ENCODE assay signal across 11 cellular contexts in genomic region chr12:59040651-59041050, GRCh38.
DNase-seq lines count a peak whose midpoint lies in the region; ATAC-seq and TF ChIP-seq lines count a peak whose summit lies in the region.
"Had no signal": no experiment of that assay in that cellular context is flagged by ENCODE, and none has a peak within 500 bp of the region (broad histone marks: within the 10 kb centered on the region; RNA-seq: fewer than 3 reads in every experiment).

No MANE protein-coding gene starts in this region.

- intact Hi-C loops in lower leg skin (cut with DNase I; ENCODE audit: low total_unique reads) = no loop called here

- no peak overlapping the region for H3K27ac Mint-ChIP-seq in activated CD4-positive, alpha-beta T cell treated with anti-CD3 and anti-CD28 coated beads, Interleukin-2, amount 10 ng/mL, durations not matched to agents 7 days and 5 days

- no peaks in the 10 kb centered on the region for H4K20me1 ChIP-seq in osteoblast (ENCODE audit: insufficient read depth, low read length)

- in situ Hi-C loops in G401 (cut with HindIII; ENCODE audit: low sequenced_read_pairs) = no loop called here

- no peaks in the 10 kb centered on the region for H3K79me2 ChIP-seq in osteoblast (ENCODE audit: insufficient read depth, low read length)

- peaks cover 32% of the 10 kb centered on the region for H3K4me1 ChIP-seq in osteoblast (ENCODE audit: insufficient read depth, low read length)

- H3K27me3 ChIP-seq in BJ (ENCODE audit: control insufficient read depth, insufficient read depth, low read length) (no peaks in the 10 kb centered on the region), osteoblast (ENCODE audit: insufficient read depth, low read length) (no peaks in the 10 kb centered on the region)

- POLR2A ChIA-PET in BJ (lab: Charles Lee) = interaction anchor here (0.6 to 1.1 kb wide), 3 partner anchors 121 to 615 kb away, joined by 3 to 22 read pairs (median 5); no protein-coding TSS in a partner anchor
- POLR2A ChIA-PET in activated CD4-positive, alpha-beta T cell treated with anti-CD3 and anti-CD28 coated beads, Interleukin-2, amount 10 ng/mL, durations not matched to agents 7 days and 5 days (lab: Charles Lee) = no interaction called here

- H3K4me3 ChIP-seq in BJ (ENCODE audit: low read depth, low read length) (no peak overlapping the region), epithelial cell of proximal tubule (ENCODE audit: low read depth, low read length) (no peak overlapping the region), osteoblast (ENCODE audit: insufficient read depth, low read length) (peak overlapping the region; percentile 55), lower leg skin (ENCODE audit: low read depth, poor library complexity, severe bottlenecking) (no peak overlapping the region)

- no peaks in the 10 kb centered on the region for H3K36me3 Mint-ChIP-seq in activated CD4-positive, alpha-beta T cell treated with anti-CD3 and anti-CD28 coated beads, Interleukin-2, amount 10 ng/mL, durations not matched to agents 7 days and 5 days (ENCODE audit: low read depth)

- no peak overlapping the region for H3K4me3 Mint-ChIP-seq in activated CD4-positive, alpha-beta T cell treated with anti-CD3 and anti-CD28 coated beads, Interleukin-2, amount 10 ng/mL, durations not matched to agents 7 days and 5 days

- H3K9me3 ChIP-seq in osteoblast (ENCODE audit: low read depth, low read length) = no peaks in the 10 kb centered on the region

- H3K4me1 Mint-ChIP-seq in activated CD4-positive, alpha-beta T cell treated with anti-CD3 and anti-CD28 coated beads, Interleukin-2, amount 10 ng/mL, durations not matched to agents 7 days and 5 days = no peaks in the 10 kb centered on the region

- peak overlapping the region; percentile 85 for H3K4me2 ChIP-seq in osteoblast (ENCODE audit: insufficient read depth, low read length)

- peak; percentile 70 for DNase-seq in BJ (ENCODE audit: low read depth)
- DNase-seq in NCI-H69 (lab: John Stamatoyannopoulos, UW) = peak; percentile 83
- peak; percentile 52 for DNase-seq in epithelial cell of proximal tubule (ENCODE audit: low read depth)
- DNase-seq in osteoblast (ENCODE audit: insufficient read length, low spot score, missing footprints) = peak; percentile 42
- DNase-seq in activated CD4-positive, alpha-beta T cell treated with anti-CD3 and anti-CD28 coated beads, Interleukin-2, amount 10 ng/mL, durations not matched to agents 7 days and 5 days = no peak
- DNase-seq in lower leg skin (ENCODE audit: low spot score in 2 of 2) = no peak
- no peak for DNase-seq in G401 (ENCODE audit: low spot score)
- DNase-seq: activated CD4-positive, CD25-positive, alpha-beta regulatory T cell; left ventricle myocardium superior; NCI-H510A had no signal

- no peaks in the 10 kb centered on the region for H3K27me3 Mint-ChIP-seq in activated CD4-positive, alpha-beta T cell treated with anti-CD3 and anti-CD28 coated beads, Interleukin-2, amount 10 ng/mL, durations not matched to agents 7 days and 5 days

- H3K9me3 Mint-ChIP-seq in activated CD4-positive, alpha-beta T cell treated with anti-CD3 and anti-CD28 coated beads, Interleukin-2, amount 10 ng/mL, durations not matched to agents 7 days and 5 days = no peaks in the 10 kb centered on the region

- 0 to 14% methylated on average over 1 of the region's 1 CpG for WGBS in lower leg skin, 2 donors

- H2AFZ ChIP-seq in osteoblast (ENCODE audit: low read length) = peak overlapping the region; percentile 47

- TF ChIP-seq CTCF in BJ (IDR thresholded peaks at IDR 0.05; ENCODE audit: insufficient read depth, low read depth, low read length) (no peak), epithelial cell of proximal tubule (conservative IDR thresholded peaks at IDR 0.05; ENCODE audit: low read depth, low read length) (no peak), osteoblast (IDR thresholded peaks at IDR 0.05; ENCODE audit: extremely low read depth, low read depth, low read length) (no peak), lower leg skin (IDR thresholded peaks at IDR 0.05) (no peak)

- ATAC-seq in HG03378 (IDR thresholded peaks at IDR 0.05; ENCODE audit: unreplicated experiment) = no peak

- H3K27ac ChIP-seq in osteoblast (ENCODE audit: low read depth, low read length) = peak overlapping the region; percentile 90

- TF ChIP-seq POLR2A in lower leg skin (IDR thresholded peaks at IDR 0.05) = no peak

- no peaks in the 10 kb centered on the region for H3K36me3 ChIP-seq in BJ (ENCODE audit: control insufficient read depth, insufficient read depth, low read length)
- no peaks in the 10 kb centered on the region for H3K36me3 ChIP-seq in osteoblast (ENCODE audit: insufficient read depth, low read length)

- CTCF ChIA-PET in BJ (lab: Yijun Ruan, JAX) = interaction anchor here (0.9 kb wide), 1 partner anchor 122 kb away, joined by 3 read pairs; no protein-coding TSS in a partner anchor
- CTCF ChIA-PET in activated CD4-positive, alpha-beta T cell treated with anti-CD3 and anti-CD28 coated beads, Interleukin-2, amount 10 ng/mL, durations not matched to agents 7 days and 5 days (lab: Charles Lee) = no interaction called here

Comparison
In these comparisons a context has a peak if more than half of its experiments do, and no peak if none do; other contexts are left out.
1. DNase-seq: peak in BJ (single experiment), NCI-H69 (single experiment), epithelial cell of proximal tubule (single experiment) and osteoblast (single experiment); none in activated CD4-positive, alpha-beta T cell treated with anti-CD3 and anti-CD28 coated beads, Interleukin-2, amount 10 ng/mL, durations not matched to agents 7 days and 5 days (single experiment), lower leg skin (0 of 2) and G401 (single experiment).